ENCODE assay signal across 14 cellular contexts in genomic region chr4:173399016-173399415, GRCh38. TPM values are rescaled to one million over a fixed set of nuclear protein-coding genes. Genes with fewer than 3 reads are reported as not detected.
DNase-seq lines count a peak whose midpoint lies in the region; ATAC-seq lines count a peak whose summit lies in the region.
"Had no signal": no experiment of that assay in that cellular context is flagged by ENCODE, and none has a peak within 500 bp of the region (broad histone marks: within the 10 kb centered on the region; RNA-seq: fewer than 3 reads in every experiment).

Gene SCRG1 (minus strand): TSS chr4:173399116. CDS start chr4:173391414, 7,702 bp downstream.

- ATAC-seq in HG02588 (IDR thresholded peaks at IDR 0.05; ENCODE audit: unreplicated experiment) = no peak
- ATAC-seq: right lobe of liver; stimulated activated naive CD8-positive, alpha-beta T cell treated with anti-CD3 and anti-CD28 coated beads, Interleukin-15, Interleukin-2, amounts not matched to agents 100 U/mL and 50 U/mL, for 24 hours had no signal

- DNase-seq in anterior cingulate cortex (lab: John Stamatoyannopoulos, UW) (peak in 46 of 58 donors; percentile 6 to 85 (median 47)), globus pallidus (ENCODE audit: low spot score) (peak; percentile 83), middle frontal gyrus (ENCODE audit: extremely low spot score, low spot score) (peak; percentile 40), NCI-H128 (lab: John Stamatoyannopoulos, UW; ENCODE audit: unreplicated experiment) (no peak), Kasumi-1 (lab: John Stamatoyannopoulos, UW) (no peak)
- DNase-seq: GF-D8; HCEC 1CT; MG63; right lobe of liver; stimulated activated naive CD8-positive, alpha-beta T cell treated with anti-CD3 and anti-CD28 coated beads, Interleukin-15, Interleukin-2, amounts not matched to agents 100 U/mL and 50 U/mL, for 24 hours had no signal

- H3K27ac ChIP-seq in temporal lobe (ENCODE audit: low read depth, low read length) = peak within 1 kb of the TSS; percentile 39
- H3K27ac ChIP-seq: hepatocyte, right lobe of liver had no signal

RNA-seq across cellular contexts. Expression of gene SCRG1, which starts in this region (rescaled TPM):
- total RNA-seq in temporal lobe = 3.0 TPM
- total RNA-seq: mononuclear cell, right lobe of liver had no signal

Comparison
In these comparisons a context has a peak if more than half of its experiments do, and no peak if none do; other contexts are left out.
1. DNase-seq: peak in anterior cingulate cortex (46 of 58), globus pallidus (single experiment) and middle frontal gyrus (single experiment); none in NCI-H128 (single experiment) and Kasumi-1 (0 of 2).